ENCODE assay signal across 24 cellular contexts in the genomic region with DNA sequence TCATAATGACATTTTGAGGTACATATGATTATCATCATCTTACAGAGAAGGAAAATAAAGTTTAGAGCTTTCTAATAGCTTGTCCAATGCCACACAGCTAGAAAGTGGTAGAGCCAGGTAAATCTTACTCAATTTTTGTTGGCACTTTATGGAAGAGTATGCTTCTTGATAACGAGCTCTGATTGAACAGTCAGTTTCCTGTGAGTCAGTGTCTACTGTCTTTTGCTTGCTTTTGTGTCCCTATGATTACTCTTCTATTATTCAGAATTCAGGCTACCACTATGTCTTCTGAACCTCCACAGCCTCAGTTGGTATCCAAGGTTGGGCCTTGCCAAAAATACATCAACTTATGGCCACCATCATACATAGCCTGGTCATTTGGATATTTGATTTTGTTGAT. TPM values are rescaled to one million over a fixed set of nuclear protein-coding genes. Genes with fewer than 3 reads are reported as not detected.
DNase-seq lines count a peak whose midpoint lies in the region; ATAC-seq, FAIRE-seq and TF ChIP-seq lines count a peak whose summit lies in the region.
"Had no signal": no experiment of that assay in that cellular context is flagged by ENCODE, and none has a peak within 500 bp of the region (broad histone marks: within the 10 kb centered on the region; RNA-seq: fewer than 3 reads in every experiment).

No MANE protein-coding gene starts in this region.

- ATAC-seq in HG02571 (IDR thresholded peaks at IDR 0.05; ENCODE audit: unreplicated experiment), result no peak
- ATAC-seq: GM12878; natural killer cell treated with Interleukin-12 subunit alpha and Interleukin-12 subunit beta and Interleukin-15 and Interleukin-18, amount 100 ng/mL, for 72 hours had no signal

- no peak for DNase-seq in activated T-cell treated with anti-CD3 and anti-CD28 coated beads, Interleukin-2, amount 50 U/mL, for 24 hours
- no peak for DNase-seq in activated T-cell treated with anti-CD3 and anti-CD28 coated beads for 4 hours
- no peak for DNase-seq in GM12891 (ENCODE audit: insufficient read length, low spot score)
- no peak for DNase-seq in T-helper 2 cell treated with Interferon-gamma antibody and Interleukin-4, amounts not matched to agents 5 μg/mL and 100 μg/mL, for 36 hours (ENCODE audit: low spot score)
- DNase-seq in epithelial cell of prostate (ENCODE audit: low read depth, low spot score), result no peak
- no peak for DNase-seq in SK-N-DZ (ENCODE audit: low spot score)
- DNase-seq in NCI-H2107 (lab: John Stamatoyannopoulos, UW), result no peak
- DNase-seq: ACHN, brain microvascular endothelial cell, Calu3, colonic mucosa, islet precursor cell, KG1, MV-4-11, NCI-H2171, NCI-H524 treated with DMSO at 0.1 percent for 48 hours, SK-N-SH, T-helper 9 cell had no signal

- H3K4me1 Mint-ChIP-seq in activated T-cell treated with anti-CD3 and anti-CD28 coated beads, Interleukin-2, amount 50 U/mL, for 24 hours (ENCODE audit: low read depth), result peaks cover 53% of the 10 kb centered on the region
- H3K4me1 Mint-ChIP-seq in T-helper 2 cell treated with Interferon-gamma antibody and Interleukin-4, amounts not matched to agents 5 μg/mL and 100 μg/mL, for 36 hours (ENCODE audit: low read depth), result peaks cover 26% of the 10 kb centered on the region

- peak overlapping the region; percentile 5 for H3K27ac ChIP-seq in epithelial cell of prostate
- H3K27ac ChIP-seq: BLaER1, brain microvascular endothelial cell, colonic mucosa had no signal

- H3K36me3 Mint-ChIP-seq in activated T-cell treated with anti-CD3 and anti-CD28 coated beads, Interleukin-2, amount 50 U/mL, for 24 hours (ENCODE audit: low read depth), result peaks cover 14% of the 10 kb centered on the region
- peaks cover 6% of the 10 kb centered on the region for H3K36me3 Mint-ChIP-seq in T-helper 2 cell treated with Interferon-gamma antibody and Interleukin-4, amounts not matched to agents 5 μg/mL and 100 μg/mL, for 36 hours (ENCODE audit: low read depth)
- H3K36me3 Mint-ChIP-seq: natural killer cell treated with Interleukin-12 subunit alpha and Interleukin-12 subunit beta and Interleukin-15 and Interleukin-18, amount 100 ng/mL, for 72 hours had no signal

- peak overlapping the region; percentile 43 for H3K4me3 Mint-ChIP-seq in activated T-cell treated with anti-CD3 and anti-CD28 coated beads, Interleukin-2, amount 50 U/mL, for 24 hours
- peak overlapping the region; percentile 60 for H3K4me3 Mint-ChIP-seq in T-helper 2 cell treated with Interferon-gamma antibody and Interleukin-4, amounts not matched to agents 5 μg/mL and 100 μg/mL, for 36 hours
- H3K4me3 Mint-ChIP-seq: natural killer cell treated with Interleukin-12 subunit alpha and Interleukin-12 subunit beta and Interleukin-15 and Interleukin-18, amount 100 ng/mL, for 72 hours had no signal

- no peak for TF ChIP-seq POLR2A in GM12891 (IDR thresholded peaks at IDR 0.05; ENCODE audit: low read depth, low read length)

- H3K27me3 Mint-ChIP-seq in activated T-cell treated with anti-CD3 and anti-CD28 coated beads, Interleukin-2, amount 50 U/mL, for 24 hours, result peaks cover 46% of the 10 kb centered on the region
- no peaks in the 10 kb centered on the region for H3K27me3 Mint-ChIP-seq in T-helper 2 cell treated with Interferon-gamma antibody and Interleukin-4, amounts not matched to agents 5 μg/mL and 100 μg/mL, for 36 hours (ENCODE audit: low read depth)

- peak overlapping the region; percentile 20 for H3K27ac Mint-ChIP-seq in activated T-cell treated with anti-CD3 and anti-CD28 coated beads, Interleukin-2, amount 50 U/mL, for 24 hours
- no peak overlapping the region for H3K27ac Mint-ChIP-seq in T-helper 2 cell treated with Interferon-gamma antibody and Interleukin-4, amounts not matched to agents 5 μg/mL and 100 μg/mL, for 36 hours
- H3K27ac Mint-ChIP-seq: natural killer cell treated with Interleukin-12 subunit alpha and Interleukin-12 subunit beta and Interleukin-15 and Interleukin-18, amount 100 ng/mL, for 72 hours had no signal

- no peaks in the 10 kb centered on the region for H3K9me3 Mint-ChIP-seq in activated T-cell treated with anti-CD3 and anti-CD28 coated beads, Interleukin-2, amount 50 U/mL, for 24 hours
- H3K9me3 Mint-ChIP-seq in T-helper 2 cell treated with Interferon-gamma antibody and Interleukin-4, amounts not matched to agents 5 μg/mL and 100 μg/mL, for 36 hours, result no peaks in the 10 kb centered on the region
- H3K9me3 Mint-ChIP-seq: natural killer cell treated with Interleukin-12 subunit alpha and Interleukin-12 subunit beta and Interleukin-15 and Interleukin-18, amount 100 ng/mL, for 72 hours had no signal

- FAIRE-seq in GM12891 (lab: Jason Lieb, UNC), result peak; percentile 31
- FAIRE-seq: GM12878, H54, HTR-8/SVneo had no signal

TF ChIP-seq in GM12891, 5 proteins besides CTCF, POLR2A, EP300 and RAD21:
- TF ChIP-seq POLR2AphosphoS5 (IDR thresholded peaks at IDR 0.05; ENCODE audit: low read depth, low read length) (no peak), SPI1 (IDR thresholded peaks at IDR 0.05; ENCODE audit: low read depth, low read length) (no peak), PAX5 (IDR thresholded peaks at IDR 0.05; ENCODE audit: insufficient read depth, low read length, severe bottlenecking) (no peak), POU2F2 (IDR thresholded peaks at IDR 0.05; ENCODE audit: low read depth, low read length) (no peak), TAF1 (IDR thresholded peaks at IDR 0.05; ENCODE audit: low read depth, low read length) (no peak)

RNA-seq across cellular contexts. Expression of a gene that starts 2.6 kb away (rescaled TPM):
- 2.7 TPM for polyA plus RNA-seq in GM12891 (2012; ENCODE audit: low read depth, missing spikeins)
- polyA plus RNA-seq in SK-N-DZ (2014; cell fraction: cytosol; rRNA removed), result 0.98 and 1.8 TPM in 2 replicates
- polyA plus RNA-seq in SK-N-DZ (2014; cell fraction: nucleus; rRNA removed), result 0.20 TPM in 1 of 2 replicates, not detected in the other
